In genomic region chr1:116292929-116293725, GRCh38 we compare ENCODE assay signal across 1 cellular context.
TF ChIP-seq lines count a peak whose summit lies in the region.

No MANE protein-coding gene starts in this region.

TF ChIP-seq in HepG2, 621 proteins besides CTCF, POLR2A, EP300 and RAD21 (continued from another document and continues in another):
- TF ChIP-seq NCOR1 (IDR thresholded peaks at IDR 0.05; ENCODE audit: borderline replicate concordance, low read length) (peak; percentile 50; the same call in 1 of the 2 replicates), ZFP1 (CRISPR knock-in tag; IDR thresholded peaks at IDR 0.05) (0 out of 2 replicates have a peak, but pooled peaks have one; percentile 77), ZSCAN22 (CRISPR knock-in tag; IDR thresholded peaks at IDR 0.05) (no peak), KAT8 (CRISPR knock-in tag; IDR thresholded peaks at IDR 0.05) (peak; percentile 67; the same call in 1 of the 2 replicates), MATR3 (CRISPR knock-in tag; IDR thresholded peaks at IDR 0.05) (no peak), RARG (CRISPR knock-in tag; IDR thresholded peaks at IDR 0.05; ENCODE audit: low read depth) (no peak), KLF6 (CRISPR knock-in tag; IDR thresholded peaks at IDR 0.05) (0 out of 2 replicates have a peak, but pooled peaks have one; percentile 41), PTBP1 (IDR thresholded peaks at IDR 0.05; ENCODE audit: low read depth, low read length, poor library complexity, severe bottlenecking) (no peak), ZNF414 (CRISPR knock-in tag; IDR thresholded peaks at IDR 0.05) (peak; percentile 80; the same call in 1 of the 2 replicates), NRL (CRISPR knock-in tag; IDR thresholded peaks at IDR 0.05; ENCODE audit: borderline replicate concordance) (no peak), RELA (CRISPR knock-in tag; IDR thresholded peaks at IDR 0.05) (no peak), SOX13 (IDR thresholded peaks at IDR 0.05) (peak; percentile 83; the same call in 1 of the 2 replicates), SOX13 (CRISPR knock-in tag; conservative IDR thresholded peaks at IDR 0.05 in 1 of 2, IDR thresholded peaks at IDR 0.05 in 1 of 2) (peak in 1 of 2 experiments; percentile 98; a peak in 2 of 4 replicates), SSRP1 (CRISPR knock-in tag; IDR thresholded peaks at IDR 0.05) (peak; percentile 86), ZNF44 (CRISPR knock-in tag; IDR thresholded peaks at IDR 0.05) (no peak), ZNF607 (CRISPR knock-in tag; IDR thresholded peaks at IDR 0.05; ENCODE audit: borderline replicate concordance) (peak; percentile 57; the same call in 1 of the 2 replicates), AHR (CRISPR knock-in tag; IDR thresholded peaks at IDR 0.05) (no peak), GMEB1 (CRISPR knock-in tag; IDR thresholded peaks at IDR 0.05; ENCODE audit: borderline replicate concordance) (peak; percentile 25; the same call in 1 of the 2 replicates), BCLAF1 (IDR thresholded peaks at IDR 0.05) (no peak), ZNF549 (CRISPR knock-in tag; IDR thresholded peaks at IDR 0.05) (no peak), RCOR2 (CRISPR knock-in tag; IDR thresholded peaks at IDR 0.05) (peak; percentile 90), ZNF543 (CRISPR knock-in tag; IDR thresholded peaks at IDR 0.05) (0 out of 2 replicates have a peak, but pooled peaks have one; percentile 28), SMC3 (IDR thresholded peaks at IDR 0.05; ENCODE audit: low read length) (0 out of 2 replicates have a peak, but pooled peaks have one; percentile 12), SP4 (CRISPR knock-in tag; IDR thresholded peaks at IDR 0.05) (no peak), THAP8 (CRISPR knock-in tag; IDR thresholded peaks at IDR 0.05; ENCODE audit: borderline replicate concordance) (no peak), PAXIP1 (CRISPR knock-in tag; conservative IDR thresholded peaks at IDR 0.05) (peak; percentile 94), ZNF558 (CRISPR knock-in tag; IDR thresholded peaks at IDR 0.05; ENCODE audit: borderline replicate concordance) (no peak), PITX1 (CRISPR knock-in tag; IDR thresholded peaks at IDR 0.05) (peak; percentile 92)
- TF ChIP-seq, protein P1, sequence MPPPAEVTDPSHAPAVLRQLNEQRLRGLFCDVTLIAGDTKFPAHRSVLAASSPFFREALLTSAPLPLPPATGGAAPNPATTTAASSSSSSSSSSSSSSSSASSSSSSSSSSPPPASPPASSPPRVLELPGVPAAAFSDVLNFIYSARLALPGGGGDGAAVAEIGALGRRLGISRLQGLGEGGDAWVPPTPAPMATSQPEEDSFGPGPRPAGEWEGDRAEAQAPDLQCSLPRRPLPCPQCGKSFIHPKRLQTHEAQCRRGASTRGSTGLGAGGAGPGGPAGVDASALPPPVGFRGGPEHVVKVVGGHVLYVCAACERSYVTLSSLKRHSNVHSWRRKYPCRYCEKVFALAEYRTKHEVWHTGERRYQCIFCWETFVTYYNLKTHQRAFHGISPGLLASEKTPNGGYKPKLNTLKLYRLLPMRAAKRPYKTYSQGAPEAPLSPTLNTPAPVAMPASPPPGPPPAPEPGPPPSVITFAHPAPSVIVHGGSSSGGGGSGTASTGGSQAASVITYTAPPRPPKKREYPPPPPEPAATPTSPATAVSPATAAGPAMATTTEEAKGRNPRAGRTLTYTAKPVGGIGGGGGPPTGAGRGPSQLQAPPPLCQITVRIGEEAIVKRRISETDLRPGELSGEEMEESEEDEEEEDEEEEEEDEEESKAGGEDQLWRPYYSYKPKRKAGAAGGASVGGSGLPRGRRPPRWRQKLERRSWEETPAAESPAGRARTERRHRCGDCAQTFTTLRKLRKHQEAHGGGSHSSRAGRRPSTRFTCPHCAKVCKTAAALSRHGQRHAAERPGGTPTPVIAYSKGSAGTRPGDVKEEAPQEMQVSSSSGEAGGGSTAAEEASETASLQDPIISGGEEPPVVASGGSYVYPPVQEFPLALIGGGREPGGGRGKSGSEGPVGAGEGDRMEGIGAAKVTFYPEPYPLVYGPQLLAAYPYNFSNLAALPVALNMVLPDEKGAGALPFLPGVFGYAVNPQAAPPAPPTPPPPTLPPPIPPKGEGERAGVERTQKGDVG (CRISPR knock-in tag; IDR thresholded peaks at IDR 0.05; ENCODE audit: borderline replicate concordance), result no peak
- TF ChIP-seq, protein P2, sequence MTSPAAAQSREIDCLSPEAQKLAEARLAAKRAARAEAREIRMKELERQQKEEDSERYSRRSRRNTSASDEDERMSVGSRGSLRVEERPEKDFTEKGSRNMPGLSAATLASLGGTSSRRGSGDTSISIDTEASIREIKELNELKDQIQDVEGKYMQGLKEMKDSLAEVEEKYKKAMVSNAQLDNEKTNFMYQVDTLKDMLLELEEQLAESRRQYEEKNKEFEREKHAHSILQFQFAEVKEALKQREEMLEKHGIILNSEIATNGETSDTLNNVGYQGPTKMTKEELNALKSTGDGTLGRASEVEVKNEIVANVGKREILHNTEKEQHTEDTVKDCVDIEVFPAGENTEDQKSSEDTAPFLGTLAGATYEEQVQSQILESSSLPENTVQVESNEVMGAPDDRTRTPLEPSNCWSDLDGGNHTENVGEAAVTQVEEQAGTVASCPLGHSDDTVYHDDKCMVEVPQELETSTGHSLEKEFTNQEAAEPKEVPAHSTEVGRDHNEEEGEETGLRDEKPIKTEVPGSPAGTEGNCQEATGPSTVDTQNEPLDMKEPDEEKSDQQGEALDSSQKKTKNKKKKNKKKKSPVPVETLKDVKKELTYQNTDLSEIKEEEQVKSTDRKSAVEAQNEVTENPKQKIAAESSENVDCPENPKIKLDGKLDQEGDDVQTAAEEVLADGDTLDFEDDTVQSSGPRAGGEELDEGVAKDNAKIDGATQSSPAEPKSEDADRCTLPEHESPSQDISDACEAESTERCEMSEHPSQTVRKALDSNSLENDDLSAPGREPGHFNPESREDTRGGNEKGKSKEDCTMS (CRISPR knock-in tag; conservative IDR thresholded peaks at IDR 0.05), result no peak
- TF ChIP-seq, protein P3, sequence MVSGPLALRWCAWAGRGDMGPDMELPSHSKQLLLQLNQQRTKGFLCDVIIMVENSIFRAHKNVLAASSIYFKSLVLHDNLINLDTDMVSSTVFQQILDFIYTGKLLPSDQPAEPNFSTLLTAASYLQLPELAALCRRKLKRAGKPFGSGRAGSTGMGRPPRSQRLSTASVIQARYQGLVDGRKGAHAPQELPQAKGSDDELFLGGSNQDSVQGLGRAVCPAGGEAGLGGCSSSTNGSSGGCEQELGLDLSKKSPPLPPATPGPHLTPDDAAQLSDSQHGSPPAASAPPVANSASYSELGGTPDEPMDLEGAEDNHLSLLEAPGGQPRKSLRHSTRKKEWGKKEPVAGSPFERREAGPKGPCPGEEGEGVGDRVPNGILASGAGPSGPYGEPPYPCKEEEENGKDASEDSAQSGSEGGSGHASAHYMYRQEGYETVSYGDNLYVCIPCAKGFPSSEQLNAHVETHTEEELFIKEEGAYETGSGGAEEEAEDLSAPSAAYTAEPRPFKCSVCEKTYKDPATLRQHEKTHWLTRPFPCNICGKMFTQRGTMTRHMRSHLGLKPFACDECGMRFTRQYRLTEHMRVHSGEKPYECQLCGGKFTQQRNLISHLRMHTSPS (CRISPR knock-in tag; IDR thresholded peaks at IDR 0.05; ENCODE audit: low read depth), result no peak
- TF ChIP-seq, protein P4, sequence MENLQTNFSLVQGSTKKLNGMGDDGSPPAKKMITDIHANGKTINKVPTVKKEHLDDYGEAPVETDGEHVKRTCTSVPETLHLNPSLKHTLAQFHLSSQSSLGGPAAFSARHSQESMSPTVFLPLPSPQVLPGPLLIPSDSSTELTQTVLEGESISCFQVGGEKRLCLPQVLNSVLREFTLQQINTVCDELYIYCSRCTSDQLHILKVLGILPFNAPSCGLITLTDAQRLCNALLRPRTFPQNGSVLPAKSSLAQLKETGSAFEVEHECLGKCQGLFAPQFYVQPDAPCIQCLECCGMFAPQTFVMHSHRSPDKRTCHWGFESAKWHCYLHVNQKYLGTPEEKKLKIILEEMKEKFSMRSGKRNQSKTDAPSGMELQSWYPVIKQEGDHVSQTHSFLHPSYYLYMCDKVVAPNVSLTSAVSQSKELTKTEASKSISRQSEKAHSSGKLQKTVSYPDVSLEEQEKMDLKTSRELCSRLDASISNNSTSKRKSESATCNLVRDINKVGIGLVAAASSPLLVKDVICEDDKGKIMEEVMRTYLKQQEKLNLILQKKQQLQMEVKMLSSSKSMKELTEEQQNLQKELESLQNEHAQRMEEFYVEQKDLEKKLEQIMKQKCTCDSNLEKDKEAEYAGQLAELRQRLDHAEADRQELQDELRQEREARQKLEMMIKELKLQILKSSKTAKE (CRISPR knock-in tag; IDR thresholded peaks at IDR 0.05; ENCODE audit: borderline replicate concordance), result peak; percentile 93
